ENCODE assay signal across 9 cellular contexts in the genomic region with DNA sequence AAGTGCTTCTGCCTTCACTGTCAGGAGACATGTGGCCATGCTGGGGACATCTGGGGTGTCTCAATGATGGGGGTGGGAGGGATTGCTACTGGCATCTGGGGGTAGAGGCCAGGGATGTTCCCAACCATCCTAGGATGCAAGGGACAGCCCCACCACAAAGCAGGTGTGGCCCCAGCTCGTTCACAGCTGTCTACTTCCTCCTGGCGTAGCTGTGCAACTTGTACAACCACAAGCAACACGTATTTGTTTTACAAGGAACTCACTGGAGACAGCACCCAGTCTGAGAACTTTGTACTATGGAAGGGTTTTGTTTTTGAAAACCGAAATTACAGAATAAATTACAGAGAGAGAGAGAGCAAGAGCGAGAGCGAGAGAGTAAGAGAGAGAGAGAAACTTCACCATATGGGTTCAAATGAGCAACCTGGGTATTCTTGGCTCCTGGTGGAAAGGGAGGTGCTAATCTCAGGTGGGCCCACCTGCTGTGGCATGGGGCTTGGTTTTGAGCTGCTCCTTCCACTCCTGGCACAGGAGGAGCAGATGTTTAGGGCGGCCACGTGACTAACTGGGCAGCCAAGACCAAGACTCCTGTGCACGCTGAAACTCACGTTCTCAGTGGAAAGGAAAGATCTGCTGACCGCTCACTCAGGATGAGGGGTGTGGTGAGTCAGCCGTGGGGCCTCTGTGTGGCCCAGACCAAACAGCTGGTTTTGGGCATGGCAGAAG. TPM values are rescaled to one million over a fixed set of nuclear protein-coding genes. Genes with fewer than 3 reads are reported as not detected.
DNase-seq lines count a peak whose midpoint lies in the region; ATAC-seq and TF ChIP-seq lines count a peak whose summit lies in the region.
"Had no signal": no experiment of that assay in that cellular context is flagged by ENCODE, and none has a peak within 500 bp of the region (broad histone marks: within the 10 kb centered on the region; RNA-seq: fewer than 3 reads in every experiment).

No MANE protein-coding gene starts in this region.

- H3K9me3 Mint-ChIP-seq in T-cell = no peaks in the 10 kb centered on the region
- H3K9me3 Mint-ChIP-seq in stimulated activated memory B cell treated with anti-CD40 and anti-IgM and Interleukin-4, amounts not matched to agents 10 μg/mL and 1 μg/mL and 100 μg/mL, for 72 hours = no peaks in the 10 kb centered on the region
- peaks cover 4% of the 10 kb centered on the region for H3K9me3 Mint-ChIP-seq in WTC11

- TF ChIP-seq CTCF in WTC11 (IDR thresholded peaks at IDR 0.05) = no peak

- peak; percentile 14 for DNase-seq in activated effector memory CD4-positive, alpha-beta T cell treated with Interleukin-2 at 50 U/mL for 16 hours
- DNase-seq in activated effector memory CD4-positive, alpha-beta T cell treated with anti-CD3 and anti-CD28 coated beads, Interleukin-2, amount 50 U/mL, for 16 hours = no peak
- DNase-seq in T-cell (peak in 4 of 34 experiments; percentile 20 to 43 (median 36)), WTC11 (ENCODE audit: low spot score) (no peak), pons (ENCODE audit: low spot score) (no peak), NCI-H2227 treated with DMSO at 0.1 percent for 48 hours (lab: John Stamatoyannopoulos, UW) (no peak)
- DNase-seq: BE2C had no signal

- peak overlapping the region; percentile 97 to 99 for H3K27ac Mint-ChIP-seq in T-cell
- peak overlapping the region; percentile 98 for H3K27ac Mint-ChIP-seq in stimulated activated memory B cell treated with anti-CD40 and anti-IgM and Interleukin-4, amounts not matched to agents 10 μg/mL and 1 μg/mL and 100 μg/mL, for 72 hours
- H3K27ac Mint-ChIP-seq in WTC11 = no peak overlapping the region

- CTCF ChIA-PET in T-cell (lab: Charles Lee) = interaction anchor here (0.6 to 1.3 kb wide), 3 partner anchors 12 to 91 kb away, joined by 3 read pairs; no protein-coding TSS in a partner anchor
- CTCF ChIA-PET in WTC11 (lab: Charles Lee) = interaction anchor here (1.0 kb wide), 1 partner anchor 49 kb away, joined by 3 read pairs; no protein-coding TSS in a partner anchor

- POLR2A ChIA-PET in T-cell (lab: Charles Lee) (no interaction called here), WTC11 (lab: Charles Lee) (no interaction called here)

- H3K36me3 Mint-ChIP-seq in T-cell (no peaks in the 10 kb centered on the region), WTC11 (no peaks in the 10 kb centered on the region)
- no peaks in the 10 kb centered on the region for H3K36me3 Mint-ChIP-seq in stimulated activated memory B cell treated with anti-CD40 and anti-IgM and Interleukin-4, amounts not matched to agents 10 μg/mL and 1 μg/mL and 100 μg/mL, for 72 hours

- H3K4me1 Mint-ChIP-seq in T-cell (peaks cover 29 to 43% (median 33%) of the 10 kb centered on the region in 3 donors), WTC11 (no peaks in the 10 kb centered on the region)
- peaks cover 74% of the 10 kb centered on the region for H3K4me1 Mint-ChIP-seq in stimulated activated memory B cell treated with anti-CD40 and anti-IgM and Interleukin-4, amounts not matched to agents 10 μg/mL and 1 μg/mL and 100 μg/mL, for 72 hours

- H3K4me3 Mint-ChIP-seq in T-cell (peak overlapping the region; percentile 31 to 63 (median 62)), WTC11 (no peak overlapping the region)
- peak overlapping the region; percentile 77 for H3K4me3 Mint-ChIP-seq in stimulated activated memory B cell treated with anti-CD40 and anti-IgM and Interleukin-4, amounts not matched to agents 10 μg/mL and 1 μg/mL and 100 μg/mL, for 72 hours

- peak; percentile 31 for ATAC-seq in HG02840 (IDR thresholded peaks at IDR 0.05; ENCODE audit: low FRiP score, unreplicated experiment)
- peak; percentile 50 to 61 (median 54) for ATAC-seq in T-cell (replicated peaks in 1 of 4)
- peak; percentile 65 for ATAC-seq in stimulated activated memory B cell treated with anti-CD40 and anti-IgM and Interleukin-4, amounts not matched to agents 10 μg/mL and 1 μg/mL and 100 μg/mL, for 72 hours
- no peak for ATAC-seq in WTC11

- H3K27me3 Mint-ChIP-seq in T-cell (no peaks in the 10 kb centered on the region), WTC11 (ENCODE audit: low read depth) (no peaks in the 10 kb centered on the region)
- no peaks in the 10 kb centered on the region for H3K27me3 Mint-ChIP-seq in stimulated activated memory B cell treated with anti-CD40 and anti-IgM and Interleukin-4, amounts not matched to agents 10 μg/mL and 1 μg/mL and 100 μg/mL, for 72 hours

TF ChIP-seq in WTC11, 78 proteins besides CTCF, POLR2A, EP300 and RAD21 (continues in another document):
- TF ChIP-seq ZNF263 (CRISPR knock-in tag; IDR thresholded peaks at IDR 0.05; ENCODE audit: low read depth) (no peak), FOXP1 (CRISPR knock-in tag; IDR thresholded peaks at IDR 0.05; ENCODE audit: borderline replicate concordance) (no peak), GABPB1 (CRISPR knock-in tag; IDR thresholded peaks at IDR 0.05) (no peak), NR2C2 (CRISPR knock-in tag; IDR thresholded peaks at IDR 0.05) (no peak), JAZF1 (CRISPR knock-in tag; IDR thresholded peaks at IDR 0.05) (no peak), ZNF416 (CRISPR knock-in tag; IDR thresholded peaks at IDR 0.05) (no peak), CREM (CRISPR knock-in tag; IDR thresholded peaks at IDR 0.05) (no peak), TCF7 (CRISPR knock-in tag; IDR thresholded peaks at IDR 0.05; ENCODE audit: low read depth) (no peak)
- TF ChIP-seq, protein P1, sequence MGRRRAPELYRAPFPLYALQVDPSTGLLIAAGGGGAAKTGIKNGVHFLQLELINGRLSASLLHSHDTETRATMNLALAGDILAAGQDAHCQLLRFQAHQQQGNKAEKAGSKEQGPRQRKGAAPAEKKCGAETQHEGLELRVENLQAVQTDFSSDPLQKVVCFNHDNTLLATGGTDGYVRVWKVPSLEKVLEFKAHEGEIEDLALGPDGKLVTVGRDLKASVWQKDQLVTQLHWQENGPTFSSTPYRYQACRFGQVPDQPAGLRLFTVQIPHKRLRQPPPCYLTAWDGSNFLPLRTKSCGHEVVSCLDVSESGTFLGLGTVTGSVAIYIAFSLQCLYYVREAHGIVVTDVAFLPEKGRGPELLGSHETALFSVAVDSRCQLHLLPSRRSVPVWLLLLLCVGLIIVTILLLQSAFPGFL (CRISPR knock-in tag; IDR thresholded peaks at IDR 0.05; ENCODE audit: borderline replicate concordance) = no peak
- TF ChIP-seq, protein P2, sequence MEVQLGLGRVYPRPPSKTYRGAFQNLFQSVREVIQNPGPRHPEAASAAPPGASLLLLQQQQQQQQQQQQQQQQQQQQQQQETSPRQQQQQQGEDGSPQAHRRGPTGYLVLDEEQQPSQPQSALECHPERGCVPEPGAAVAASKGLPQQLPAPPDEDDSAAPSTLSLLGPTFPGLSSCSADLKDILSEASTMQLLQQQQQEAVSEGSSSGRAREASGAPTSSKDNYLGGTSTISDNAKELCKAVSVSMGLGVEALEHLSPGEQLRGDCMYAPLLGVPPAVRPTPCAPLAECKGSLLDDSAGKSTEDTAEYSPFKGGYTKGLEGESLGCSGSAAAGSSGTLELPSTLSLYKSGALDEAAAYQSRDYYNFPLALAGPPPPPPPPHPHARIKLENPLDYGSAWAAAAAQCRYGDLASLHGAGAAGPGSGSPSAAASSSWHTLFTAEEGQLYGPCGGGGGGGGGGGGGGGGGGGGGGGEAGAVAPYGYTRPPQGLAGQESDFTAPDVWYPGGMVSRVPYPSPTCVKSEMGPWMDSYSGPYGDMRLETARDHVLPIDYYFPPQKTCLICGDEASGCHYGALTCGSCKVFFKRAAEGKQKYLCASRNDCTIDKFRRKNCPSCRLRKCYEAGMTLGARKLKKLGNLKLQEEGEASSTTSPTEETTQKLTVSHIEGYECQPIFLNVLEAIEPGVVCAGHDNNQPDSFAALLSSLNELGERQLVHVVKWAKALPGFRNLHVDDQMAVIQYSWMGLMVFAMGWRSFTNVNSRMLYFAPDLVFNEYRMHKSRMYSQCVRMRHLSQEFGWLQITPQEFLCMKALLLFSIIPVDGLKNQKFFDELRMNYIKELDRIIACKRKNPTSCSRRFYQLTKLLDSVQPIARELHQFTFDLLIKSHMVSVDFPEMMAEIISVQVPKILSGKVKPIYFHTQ (CRISPR knock-in tag; IDR thresholded peaks at IDR 0.05) = no peak
- TF ChIP-seq, protein P3, sequence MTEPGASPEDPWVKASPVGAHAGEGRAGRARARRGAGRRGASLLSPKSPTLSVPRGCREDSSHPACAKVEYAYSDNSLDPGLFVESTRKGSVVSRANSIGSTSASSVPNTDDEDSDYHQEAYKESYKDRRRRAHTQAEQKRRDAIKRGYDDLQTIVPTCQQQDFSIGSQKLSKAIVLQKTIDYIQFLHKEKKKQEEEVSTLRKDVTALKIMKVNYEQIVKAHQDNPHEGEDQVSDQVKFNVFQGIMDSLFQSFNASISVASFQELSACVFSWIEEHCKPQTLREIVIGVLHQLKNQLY (CRISPR knock-in tag; IDR thresholded peaks at IDR 0.05) = no peak

RNA-seq across cellular contexts. Expression of a gene that starts 17.5 kb away (rescaled TPM):
- total RNA-seq in T-cell (1 to 10 TPM in 3 of 5 donors, under 1 TPM in 1, not detected in 1; 0.60 to 7.2 (median 5.0) TPM), WTC11 (2021) (0.18 TPM in 2 of 3 replicates, not detected in the other)

RNA-seq across cellular contexts. Expression of a gene that starts 52.9 kb away (rescaled TPM):
- total RNA-seq in T-cell = 100 to 1,000 TPM; 189 to 266 (median 247) TPM
- 127 to 140 TPM (median 136 TPM) in 3 replicates for total RNA-seq in WTC11 (2021)
